Comparison of ENCODE assay signal across 17 cellular contexts in the genomic region with DNA sequence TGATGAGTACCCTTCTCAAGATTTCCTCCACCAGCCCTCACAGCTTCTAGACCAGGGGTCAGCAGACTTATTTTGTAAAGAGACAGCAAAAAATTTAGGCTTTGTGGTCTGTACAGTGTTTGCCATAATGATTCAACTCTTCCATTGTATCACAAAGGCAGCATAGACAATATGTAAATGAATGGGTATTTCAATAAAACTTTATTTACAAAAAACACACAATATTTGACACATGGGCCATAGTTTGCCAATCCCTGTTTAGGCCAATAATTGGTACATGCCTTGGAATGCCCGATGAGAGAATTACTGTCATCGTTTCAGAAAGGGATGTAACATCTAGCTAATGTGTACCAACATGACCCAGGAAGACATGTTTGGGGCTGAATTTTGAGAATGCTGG.
DNase-seq lines count a peak whose midpoint lies in the region; ATAC-seq, FAIRE-seq and TF ChIP-seq lines count a peak whose summit lies in the region.
"Had no signal": no experiment of that assay in that cellular context is flagged by ENCODE, and none has a peak within 500 bp of the region (broad histone marks: within the 10 kb centered on the region; RNA-seq: fewer than 3 reads in every experiment).

No MANE protein-coding gene starts in this region.

- in situ Hi-C loops in HepG2 (cut with HindIII; ENCODE audit: extremely low pct_ligation_motif_present, low pct_unique_long_range_greater_than_20kb) = no loop called here
- in situ Hi-C loops in gastrocnemius medialis (cut with MboI; ENCODE audit: low sequenced_read_pairs in 4 of 4) = no loop called here

- POLR2A ChIA-PET in HepG2 (lab: Yijun Ruan, JAX) = no interaction called here
- POLR2A ChIA-PET in activated CD4-positive, alpha-beta T cell treated with anti-CD3 and anti-CD28 coated beads for 36 hours (lab: Charles Lee) = no interaction called here

- H3K27ac ChIP-seq in liver (ENCODE audit: low read depth in 1 of 2, low read length in 2 of 2) (peak overlapping the region; percentile 53 to 78), HepG2 (ENCODE audit: extremely low read length, insufficient read depth, low read length) (no peak overlapping the region), esophagus squamous epithelium (peak overlapping the region in 3 of 4 donors; percentile 8 to 54 (median 16)), gastrocnemius medialis (peak overlapping the region; percentile 84 to 97 (median 95)), aorta (ENCODE audit: low read depth in 1 of 2, low read length in 2 of 2) (peak overlapping the region in 1 of 2 donors; percentile 38)
- H3K27ac ChIP-seq: HL-60 had no signal

- H3K27me3 ChIP-seq in liver (ENCODE audit: control insufficient read depth in 4 of 4, insufficient read depth in 4 of 4, low read length in 3 of 4) (no peaks in the 10 kb centered on the region), HepG2 (ENCODE audit: control insufficient read depth in 1 of 2, insufficient read depth in 2 of 2, low read length in 2 of 2) (peaks cover 2 to 3% of the 10 kb centered on the region in 2 experiments; a peak in 2 of 5 replicates), esophagus squamous epithelium (peaks cover 0 to 38% (median 0%) of the 10 kb centered on the region in 4 donors), gastrocnemius medialis (no peaks in the 10 kb centered on the region), aorta (ENCODE audit: control insufficient read depth in 1 of 2, insufficient read depth in 2 of 2, low read length in 1 of 2) (no peaks in the 10 kb centered on the region)

- H3K79me2 ChIP-seq in HepG2 (ENCODE audit: insufficient read depth, low read length) = no peaks in the 10 kb centered on the region

- FAIRE-seq in HepG2 (lab: Jason Lieb, UNC) = no peak
- FAIRE-seq: HTR-8/SVneo had no signal

- H4K20me1 ChIP-seq in HepG2 (ENCODE audit: insufficient read depth, low read length) = no peaks in the 10 kb centered on the region

- TF ChIP-seq CTCF in liver (IDR thresholded peaks at IDR 0.05; ENCODE audit: low read depth, low read length, missing input control) (no peak), HepG2 (CRISPR knock-in tag; IDR thresholded peaks at IDR 0.05) (no peak), esophagus squamous epithelium (IDR thresholded peaks at IDR 0.05) (no peak), gastrocnemius medialis (IDR thresholded peaks at IDR 0.05 in 4 of 5, conservative IDR thresholded peaks at IDR 0.05 in 1 of 5) (no peak)

- DNase-seq in HepG2 (ENCODE audit: low spot score) = no peak
- no peak for DNase-seq in esophagus squamous epithelium (lab: John Stamatoyannopoulos, UW)
- DNase-seq in gastrocnemius medialis = no peak
- DNase-seq in aorta = no peak
- no peak for DNase-seq in activated CD4-positive, alpha-beta T cell treated with anti-CD3 and anti-CD28 coated beads for 36 hours
- no peak for DNase-seq in T-helper 2 cell
- DNase-seq: ACHN; AML-193; CD4-positive, CD25-positive, alpha-beta regulatory T cell; GOT3; NCI-H1417 treated with DMSO at 0.1 percent for 48 hours; NCI-H2029; NCI-H2171 treated with DMSO at 0.1 percent for 48 hours; OCI-M1 had no signal

- 58% methylated on average over 2 of the region's 2 CpGs for WGBS in liver
- 30% methylated on average over 2 of the region's 2 CpGs for WGBS in HepG2 (ENCODE audit: low lambda C conversion rate)
- WGBS in esophagus squamous epithelium, 2 donors = 52 to 54% methylated on average over 2 of the region's 2 CpGs
- WGBS in aorta, 2 donors = 91 to 93% methylated on average over 2 of the region's 2 CpGs

- intact Hi-C loops in HepG2 (cut with micrococcal nuclease; ENCODE audit: unreplicated experiment) = no loop called here
- intact Hi-C loops in esophagus squamous epithelium (cut with DNase I) = no loop called here
- intact Hi-C loops in gastrocnemius medialis (cut with DNase I; ENCODE audit: low total_unique reads) = loop anchor here (2.0 to 10.0 kb wide), 4 partner anchors 179 to 977 kb away; a partner anchor contains a TSS
- intact Hi-C loops in aorta (cut with DNase I) = no loop called here
- intact Hi-C loops in activated CD4-positive, alpha-beta T cell treated with anti-CD3 and anti-CD28 coated beads for 36 hours (cut with DNase I, micrococcal nuclease) = no loop called here

- TF ChIP-seq EP300 in HepG2 (IDR thresholded peaks at IDR 0.05; ENCODE audit: low read depth in 2 of 2, low read length in 2 of 2) = no peak
- TF ChIP-seq EP300 in HepG2 (CRISPR knock-in tag; IDR thresholded peaks at IDR 0.05; ENCODE audit: borderline replicate concordance) = no peak

- peaks cover 0 to 2% (median 0%) of the 10 kb centered on the region in 4 donors for H3K9me3 ChIP-seq in liver (ENCODE audit: control insufficient read depth in 4 of 4, low read length in 3 of 4)
- H3K9me3 ChIP-seq in HepG2 (ENCODE audit: low read length) = no peaks in the 10 kb centered on the region
- no peaks in the 10 kb centered on the region for H3K9me3 ChIP-seq in esophagus squamous epithelium
- H3K9me3 ChIP-seq in gastrocnemius medialis = no peaks in the 10 kb centered on the region
- no peaks in the 10 kb centered on the region for H3K9me3 ChIP-seq in aorta (ENCODE audit: control insufficient read depth, low read length)

- no peaks in the 10 kb centered on the region for H3K9me3 Mint-ChIP-seq in activated CD4-positive, alpha-beta T cell treated with anti-CD3 and anti-CD28 coated beads for 36 hours (ENCODE audit: low read depth)
- H3K9me3 Mint-ChIP-seq: CD4-positive, CD25-positive, alpha-beta regulatory T cell had no signal

- TF ChIP-seq RAD21 in liver (IDR thresholded peaks at IDR 0.05) (no peak), HepG2 (CRISPR knock-in tag; IDR thresholded peaks at IDR 0.05) (no peak)

- H3K27ac Mint-ChIP-seq in activated CD4-positive, alpha-beta T cell treated with anti-CD3 and anti-CD28 coated beads for 36 hours = no peak overlapping the region
- H3K27ac Mint-ChIP-seq: CD4-positive, CD25-positive, alpha-beta regulatory T cell had no signal

- CTCF ChIA-PET in HepG2 (lab: Yijun Ruan, JAX; ENCODE audit: low intra/inter-chr PET ratio, low total read pairs) = no interaction called here
- CTCF ChIA-PET in activated CD4-positive, alpha-beta T cell treated with anti-CD3 and anti-CD28 coated beads for 36 hours (lab: Charles Lee) = no interaction called here

- H3K4me1 ChIP-seq in liver (ENCODE audit: control insufficient read depth in 4 of 4, insufficient read depth in 4 of 4, low read length in 3 of 4) (peaks cover 12 to 30% (median 20%) of the 10 kb centered on the region in 4 donors), HepG2 (ENCODE audit: insufficient read depth, low read length) (peaks cover 5% of the 10 kb centered on the region), esophagus squamous epithelium (peaks cover 0 to 16% (median 14%) of the 10 kb centered on the region in 3 donors), gastrocnemius medialis (peaks cover 34 to 46% of the 10 kb centered on the region in 2 donors), aorta (ENCODE audit: control insufficient read depth in 1 of 2, insufficient read depth in 2 of 2, low read length in 2 of 2) (peaks cover 0 to 4% of the 10 kb centered on the region in 2 donors)

- H3K4me3 ChIP-seq in liver (ENCODE audit: low read depth in 1 of 3, low read length in 3 of 3) = no peak overlapping the region
- no peak overlapping the region for H3K4me3 ChIP-seq in HepG2 (replicated peaks in 1 of 3; ENCODE audit: insufficient read depth in 1 of 3, low read depth in 2 of 3, low read length in 3 of 3)
- H3K4me3 ChIP-seq in esophagus squamous epithelium = no peak overlapping the region
- H3K4me3 ChIP-seq in gastrocnemius medialis = no peak overlapping the region
- no peak overlapping the region for H3K4me3 ChIP-seq in aorta (ENCODE audit: low read length in 2 of 2)

- no peak overlapping the region for H2AFZ ChIP-seq in HepG2 (ENCODE audit: low read length)

- no TSS peak for BruUV-seq in HepG2 (replicated peaks; lab: Mats Ljungman, UMichigan)

- H3K4me3 Mint-ChIP-seq in activated CD4-positive, alpha-beta T cell treated with anti-CD3 and anti-CD28 coated beads for 36 hours = no peak overlapping the region
- H3K4me3 Mint-ChIP-seq: CD4-positive, CD25-positive, alpha-beta regulatory T cell had no signal

- H3K4me1 Mint-ChIP-seq in activated CD4-positive, alpha-beta T cell treated with anti-CD3 and anti-CD28 coated beads for 36 hours = no peaks in the 10 kb centered on the region
- H3K4me1 Mint-ChIP-seq: CD4-positive, CD25-positive, alpha-beta regulatory T cell had no signal

- TF ChIP-seq POLR2A in HepG2 (IDR thresholded peaks at IDR 0.05; ENCODE audit: insufficient read depth in 1 of 2, low read depth in 2 of 2, low read length in 2 of 2) = no peak
- no peak for TF ChIP-seq POLR2A in esophagus squamous epithelium (IDR thresholded peaks at IDR 0.05)
- no peak for TF ChIP-seq POLR2A in gastrocnemius medialis (IDR thresholded peaks at IDR 0.05)

- no peaks in the 10 kb centered on the region for H3K36me3 ChIP-seq in liver (ENCODE audit: control insufficient read depth in 4 of 4, insufficient read depth in 3 of 4, low read depth in 1 of 4, low read length in 3 of 4)
- no peaks in the 10 kb centered on the region for H3K36me3 ChIP-seq in HepG2 (replicated peaks in 1 of 2; ENCODE audit: control insufficient read depth in 1 of 2, insufficient read depth in 2 of 2, low read length in 2 of 2)
- no peaks in the 10 kb centered on the region for H3K36me3 ChIP-seq in esophagus squamous epithelium
- no peaks in the 10 kb centered on the region for H3K36me3 ChIP-seq in gastrocnemius medialis
- no peaks in the 10 kb centered on the region for H3K36me3 ChIP-seq in aorta (ENCODE audit: control insufficient read depth in 1 of 2, insufficient read depth in 2 of 2, low read length in 1 of 2)

- H3K27me3 Mint-ChIP-seq in activated CD4-positive, alpha-beta T cell treated with anti-CD3 and anti-CD28 coated beads for 36 hours = peaks cover 12% of the 10 kb centered on the region

- ATAC-seq in HepG2 (no peak), gastrocnemius medialis (peak in 1 of 2 donors; percentile 0), aorta (ENCODE audit: low FRiP score) (no peak)
- ATAC-seq in activated CD4-positive, alpha-beta T cell treated with anti-CD3 and anti-CD28 coated beads for 36 hours = no peak

- H3K36me3 Mint-ChIP-seq in activated CD4-positive, alpha-beta T cell treated with anti-CD3 and anti-CD28 coated beads for 36 hours (ENCODE audit: low read depth) = no peaks in the 10 kb centered on the region
- H3K36me3 Mint-ChIP-seq: CD4-positive, CD25-positive, alpha-beta regulatory T cell had no signal

- H3K4me2 ChIP-seq in HepG2 (ENCODE audit: low read depth, low read length) = no peak overlapping the region

- H3K9ac ChIP-seq in liver (ENCODE audit: low read depth in 1 of 2, low read length in 2 of 2) (no peak overlapping the region), HepG2 (ENCODE audit: insufficient read depth, low read depth, low read length) (no peak overlapping the region)

TF ChIP-seq in liver, 16 proteins besides CTCF, POLR2A, EP300 and RAD21:
- TF ChIP-seq GABPA (IDR thresholded peaks at IDR 0.05 in 1 of 2, conservative IDR thresholded peaks at IDR 0.05 in 1 of 2) = no peak

TF ChIP-seq in HepG2, 621 proteins besides CTCF, POLR2A, EP300 and RAD21 (continues in another document):
- TF ChIP-seq EZH2 (conservative IDR thresholded peaks at IDR 0.05; ENCODE audit: low read depth, low read length) (no peak), ZKSCAN8 (CRISPR knock-in tag; IDR thresholded peaks at IDR 0.05; ENCODE audit: borderline replicate concordance) (no peak)
